29 cellular contexts compared by ENCODE assay signal in the genomic region with DNA sequence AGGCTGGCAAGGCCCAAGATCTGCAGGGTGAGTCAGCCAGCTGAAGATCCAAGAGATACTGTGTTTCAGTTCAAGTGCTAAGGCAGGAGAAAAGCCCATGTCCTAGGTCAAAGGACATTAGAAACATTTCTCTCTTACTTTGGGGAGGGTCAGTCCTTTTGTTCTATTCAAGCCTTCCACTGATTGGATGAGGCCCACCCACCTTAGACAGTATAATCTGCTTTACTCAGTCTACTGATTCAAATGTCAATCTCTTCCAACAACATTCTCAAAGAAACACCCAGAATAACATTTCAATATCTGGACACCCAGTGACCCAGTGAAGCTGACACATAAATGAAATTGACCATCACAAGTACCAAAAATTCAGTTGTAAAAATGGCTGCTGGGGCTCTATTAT.
"Had no signal": no experiment of that assay in that cellular context is flagged by ENCODE, and none has a peak within 500 bp of the region (broad histone marks: within the 10 kb centered on the region; RNA-seq: fewer than 3 reads in every experiment).

No MANE protein-coding gene starts in this region.

- H3K27me3 ChIP-seq: colonic mucosa, dorsolateral prefrontal cortex, esophagus muscularis mucosa, esophagus squamous epithelium, foreskin keratinocyte, gastrocnemius medialis, gastroesophageal sphincter, heart left ventricle, hepatocyte had no signal

- H3K4me2 ChIP-seq: hepatocyte had no signal

- H3K9me3 ChIP-seq: colonic mucosa, esophagus muscularis mucosa, esophagus squamous epithelium, gastrocnemius medialis, gastroesophageal sphincter, heart left ventricle, heart right ventricle had no signal

- DNase-seq: colonic mucosa; cortex of kidney; dermis blood vessel endothelial cell; dorsolateral prefrontal cortex; effector CD4-positive, alpha-beta T cell; effector CD8-positive, alpha-beta T cell; effector memory CD4-positive, alpha-beta T cell; effector memory CD8-positive, alpha-beta T cell; endodermal cell; erythroblast; esophagus squamous epithelium; foreskin fibroblast; foreskin keratinocyte; foreskin melanocyte; gastrocnemius medialis; glutamatergic neuron; head of caudate nucleus; heart left ventricle; heart right ventricle had no signal

- H3K27ac ChIP-seq: colonic mucosa, coronary artery, dorsolateral prefrontal cortex, epithelial cell of prostate, esophagus muscularis mucosa, esophagus squamous epithelium, foreskin keratinocyte, gastrocnemius medialis, gastroesophageal sphincter, heart left ventricle, heart right ventricle, hepatocyte had no signal

- H3K36me3 ChIP-seq: colonic mucosa, esophagus muscularis mucosa, esophagus squamous epithelium, gastrocnemius medialis, gastroesophageal sphincter, heart left ventricle, heart right ventricle had no signal

- ATAC-seq: effector memory CD8-positive, alpha-beta T cell; esophagus mucosa; foreskin keratinocyte; gastrocnemius medialis; gastroesophageal sphincter; heart left ventricle; heart right ventricle had no signal

- H2AFZ ChIP-seq: hepatocyte had no signal

- FAIRE-seq: colon, endometrium, endothelial cell of umbilical vein, frontal cortex had no signal

- H3K4me1 ChIP-seq: colonic mucosa, esophagus muscularis mucosa, gastrocnemius medialis, gastroesophageal sphincter, heart left ventricle, heart right ventricle had no signal

- H3K79me2 ChIP-seq: hepatocyte had no signal

- H3K4me3 ChIP-seq: colonic mucosa, coronary artery, dorsolateral prefrontal cortex, esophagus muscularis mucosa, esophagus squamous epithelium, gastrocnemius medialis, gastroesophageal sphincter, heart left ventricle, heart right ventricle, hepatocyte had no signal
